11 cellular contexts compared by ENCODE assay signal in genomic region chr17:64992325-64992802, GRCh38.
DNase-seq lines count a peak whose midpoint lies in the region; ATAC-seq and TF ChIP-seq lines count a peak whose summit lies in the region.
"Had no signal": no experiment of that assay in that cellular context is flagged by ENCODE, and none has a peak within 500 bp of the region (broad histone marks: within the 10 kb centered on the region; RNA-seq: fewer than 3 reads in every experiment).

No MANE protein-coding gene starts in this region.

- peak; percentile 74 for ATAC-seq in RWPE2 (ENCODE audit: low read depth)
- peak; percentile 83 for ATAC-seq in foreskin keratinocyte

- no peak for TF ChIP-seq POLR2A in tibial nerve (IDR thresholded peaks at IDR 0.05)

- H3K27me3 ChIP-seq in RWPE2 (ENCODE audit: insufficient read depth, poor library complexity, severe bottlenecking) (no peaks in the 10 kb centered on the region), foreskin keratinocyte (no peaks in the 10 kb centered on the region), tibial nerve (no peaks in the 10 kb centered on the region)

- WGBS in tibial nerve, 2 donors, result 94 to 98% methylated on average over 4 of the region's 4 CpGs

- H3K4me3 ChIP-seq in RWPE2 (ENCODE audit: severe bottlenecking) (no peak overlapping the region), tibial nerve (no peak overlapping the region)

- no peaks in the 10 kb centered on the region for H3K9me3 ChIP-seq in RWPE2 (ENCODE audit: severe bottlenecking)
- H3K9me3 ChIP-seq in tibial nerve, result no peaks in the 10 kb centered on the region

- peak overlapping the region; percentile 41 for H3K27ac ChIP-seq in RWPE2 (ENCODE audit: poor library complexity, severe bottlenecking)
- H3K27ac ChIP-seq in foreskin keratinocyte, result no peak overlapping the region
- no peak overlapping the region for H3K27ac ChIP-seq in tibial nerve
- H3K27ac ChIP-seq: C4-2B had no signal

- peaks cover 16% of the 10 kb centered on the region for H3K4me1 ChIP-seq in RWPE2 (ENCODE audit: insufficient read depth, poor library complexity, severe bottlenecking)
- H3K4me1 ChIP-seq in foreskin keratinocyte, result peaks cover 7% of the 10 kb centered on the region
- H3K4me1 ChIP-seq in tibial nerve, result no peaks in the 10 kb centered on the region

- TF ChIP-seq EP300 in tibial nerve (IDR thresholded peaks at IDR 0.05), result no peak

- TF ChIP-seq CTCF in RWPE2 (IDR thresholded peaks at IDR 0.05; ENCODE audit: poor library complexity, severe bottlenecking), result no peak
- TF ChIP-seq CTCF in foreskin keratinocyte (conservative IDR thresholded peaks at IDR 0.05), result no peak
- no peak for TF ChIP-seq CTCF in tibial nerve (IDR thresholded peaks at IDR 0.05)

- DNase-seq in A172 (ENCODE audit: low spot score), result peak; percentile 87
- DNase-seq in H4 (ENCODE audit: low spot score), result peak; percentile 82
- DNase-seq in RWPE2 (ENCODE audit: low spot score), result peak; percentile 90
- DNase-seq in foreskin keratinocyte, result peak; percentile 94 to 96
- DNase-seq in superior temporal gyrus (ENCODE audit: extremely low spot score), result no peak
- no peak for DNase-seq in effector CD8-positive, alpha-beta T cell (lab: John Stamatoyannopoulos, UW)
- DNase-seq in tibial nerve (ENCODE audit: low spot score in 2 of 2), result no peak
- DNase-seq in NCI-H526 (lab: John Stamatoyannopoulos, UW), result no peak
- DNase-seq: aorta, RPMI8226 had no signal

- H3K36me3 ChIP-seq in RWPE2 (ENCODE audit: low read depth) (no peaks in the 10 kb centered on the region), tibial nerve (peaks cover 0 to 6% (median 0%) of the 10 kb centered on the region in 3 donors)

Comparison
In these comparisons a context has a peak if more than half of its experiments do, and no peak if none do; other contexts are left out.
1. DNase-seq: peak in A172 (single experiment), H4 (single experiment), RWPE2 (single experiment) and foreskin keratinocyte (2 of 2); none in superior temporal gyrus (single experiment), effector CD8-positive, alpha-beta T cell (single experiment), tibial nerve (0 of 2) and NCI-H526 (0 of 2).